ENCODE assay signal across 1 cellular context in genomic region chr3:150733936-150734794, GRCh38.
TF ChIP-seq lines count a peak whose summit lies in the region.

No MANE protein-coding gene starts in this region.

TF ChIP-seq in HepG2, 621 proteins besides CTCF, POLR2A, EP300 and RAD21 (continued from another document and continues in another):
- no peak for TF ChIP-seq ZBTB40 (IDR thresholded peaks at IDR 0.05)
- TF ChIP-seq ZBTB40 (CRISPR knock-in tag; IDR thresholded peaks at IDR 0.05): no peak
- no peak for TF ChIP-seq ZNF572 (CRISPR knock-in tag; IDR thresholded peaks at IDR 0.05)
- no peak for TF ChIP-seq TGIF2 (CRISPR knock-in tag; IDR thresholded peaks at IDR 0.05)
- TF ChIP-seq BRF2 (CRISPR knock-in tag; IDR thresholded peaks at IDR 0.05): no peak
- peak; percentile 41; the same call in 1 of the 2 replicates for TF ChIP-seq NR2C2 (CRISPR knock-in tag; IDR thresholded peaks at IDR 0.05; ENCODE audit: borderline replicate concordance)
- no peak; the same call in 1 of the 2 replicates for TF ChIP-seq ZNF574 (CRISPR knock-in tag; IDR thresholded peaks at IDR 0.05)
- TF ChIP-seq EEA1 (CRISPR knock-in tag; IDR thresholded peaks at IDR 0.05; ENCODE audit: borderline replicate concordance): no peak
- TF ChIP-seq MYC (CRISPR knock-in tag; IDR thresholded peaks at IDR 0.05; ENCODE audit: borderline replicate concordance): no peak
- no peak for TF ChIP-seq E2F2 (CRISPR knock-in tag; IDR thresholded peaks at IDR 0.05; ENCODE audit: borderline replicate concordance)
- TF ChIP-seq REST (IDR thresholded peaks at IDR 0.05; ENCODE audit: borderline replicate concordance in 1 of 2, low read depth in 1 of 2, low read length in 2 of 2): no peak
- 0 out of 2 replicates have a peak, but pooled peaks have one; percentile 37 for TF ChIP-seq GMEB1 (CRISPR knock-in tag; IDR thresholded peaks at IDR 0.05; ENCODE audit: borderline replicate concordance)
- TF ChIP-seq MED8 (CRISPR knock-in tag; IDR thresholded peaks at IDR 0.05; ENCODE audit: insufficient replicate concordance): no peak
- TF ChIP-seq GATAD2A (CRISPR knock-in tag; IDR thresholded peaks at IDR 0.05): peak; percentile 68
- TF ChIP-seq ZNF703 (CRISPR knock-in tag; IDR thresholded peaks at IDR 0.05; ENCODE audit: borderline replicate concordance): no peak
- no peak for TF ChIP-seq NAIF1 (CRISPR knock-in tag; IDR thresholded peaks at IDR 0.05; ENCODE audit: borderline replicate concordance)
- TF ChIP-seq KDM4B (CRISPR knock-in tag; IDR thresholded peaks at IDR 0.05): no peak
- no peak for TF ChIP-seq ZNF782 (CRISPR knock-in tag; IDR thresholded peaks at IDR 0.05; ENCODE audit: borderline replicate concordance)
- no peak for TF ChIP-seq NKX3-1 (CRISPR knock-in tag; IDR thresholded peaks at IDR 0.05)
- no peak for TF ChIP-seq TAF15 (IDR thresholded peaks at IDR 0.05; ENCODE audit: low read depth, low read length, poor library complexity, severe bottlenecking)
- no peak for TF ChIP-seq ZBTB44 (CRISPR knock-in tag; IDR thresholded peaks at IDR 0.05)
- no peak for TF ChIP-seq PLSCR1 (CRISPR knock-in tag; IDR thresholded peaks at IDR 0.05; ENCODE audit: borderline replicate concordance)
- TF ChIP-seq MTF1 (CRISPR knock-in tag; IDR thresholded peaks at IDR 0.05): no peak
- no peak for TF ChIP-seq ELK4 (CRISPR knock-in tag; IDR thresholded peaks at IDR 0.05; ENCODE audit: borderline replicate concordance)
- no peak for TF ChIP-seq MAFG (CRISPR knock-in tag; IDR thresholded peaks at IDR 0.05)
- TF ChIP-seq HIC2 (CRISPR knock-in tag; IDR thresholded peaks at IDR 0.05; ENCODE audit: low read depth): no peak
- no peak for TF ChIP-seq ZNF562 (CRISPR knock-in tag; IDR thresholded peaks at IDR 0.05; ENCODE audit: borderline replicate concordance)
